In genomic region chr10:11515596-11516418, GRCh38 we compare ENCODE assay signal across 8 cellular contexts.
A peak's percentile ranks its signal among the peaks of the same experiment; 100 is the strongest.
DNase-seq lines count a peak whose midpoint lies in the region; ATAC-seq, FAIRE-seq and TF ChIP-seq lines count a peak whose summit lies in the region.

No MANE protein-coding gene starts in this region.

- no TSS peak for BruUV-seq in HepG2 (replicated peaks; lab: Mats Ljungman, UMichigan)

- H3K4me2 ChIP-seq in KMS-11 (peak overlapping the region; percentile 49), HepG2 (ENCODE audit: low read depth, low read length) (no peak overlapping the region)

- WGBS in HepG2 (ENCODE audit: low lambda C conversion rate) = 22% methylated on average over 5 of the region's 5 CpGs
- 5 to 15% (median 7%) methylated on average over 5 of the region's 5 CpGs for WGBS in stomach, 5 donors

- in situ Hi-C loops in HepG2 (cut with HindIII; ENCODE audit: extremely low pct_ligation_motif_present, low pct_unique_long_range_greater_than_20kb) = loop anchor here (5.0 to 25.0 kb wide), 4 partner anchors 91 to 471 kb away; no protein-coding TSS in a partner anchor

- H3K4me3 ChIP-seq in KMS-11 (IDR thresholded peaks at IDR 0.05; ENCODE audit: insufficient read depth, low read depth, low read length) (no peak overlapping the region), HepG2 (replicated peaks in 1 of 3; ENCODE audit: insufficient read depth in 1 of 3, low read depth in 2 of 3, low read length in 3 of 3) (no peak overlapping the region), stomach (no peak overlapping the region)

- H4K20me1 ChIP-seq in KMS-11 (ENCODE audit: insufficient read depth) (no peaks in the 10 kb centered on the region), HepG2 (ENCODE audit: insufficient read depth, low read length) (no peaks in the 10 kb centered on the region; the same call in 1 of the 2 replicates)

- peak; percentile 55 for DNase-seq in NCI-H82 (lab: John Stamatoyannopoulos, UW)
- no peak for DNase-seq in NCI-H82 treated with DMSO at 0.1 percent for 48 hours (lab: John Stamatoyannopoulos, UW; ENCODE audit: unreplicated experiment)
- peak; percentile 63 for DNase-seq in SW480 (ENCODE audit: low spot score)
- peak; percentile 73 for DNase-seq in cerebellar cortex (ENCODE audit: low spot score)
- peak; percentile 68 for DNase-seq in HepG2 (ENCODE audit: low spot score)
- DNase-seq in stomach = peak; percentile 56

- TF ChIP-seq EP300 in HepG2 (IDR thresholded peaks at IDR 0.05; ENCODE audit: low read depth in 2 of 2, low read length in 2 of 2) (no peak), HepG2 (CRISPR knock-in tag; IDR thresholded peaks at IDR 0.05; ENCODE audit: borderline replicate concordance) (no peak), stomach (IDR thresholded peaks at IDR 0.05) (no peak)

- CTCF ChIA-PET in HepG2 (lab: Yijun Ruan, JAX; ENCODE audit: low intra/inter-chr PET ratio, low total read pairs) = interaction anchor here (1.0 to 2.1 kb wide), 3 partner anchors 209 to 242 kb away, joined by 3 to 61 read pairs (median 21); no protein-coding TSS in a partner anchor

- TF ChIP-seq POLR2A in HepG2 (IDR thresholded peaks at IDR 0.05; ENCODE audit: insufficient read depth in 1 of 2, low read depth in 2 of 2, low read length in 2 of 2) (no peak), stomach (IDR thresholded peaks at IDR 0.05) (no peak)

- peaks cover 23% of the 10 kb centered on the region for H3K4me1 ChIP-seq in KMS-11 (ENCODE audit: low read depth, poor library complexity, severe bottlenecking)
- H3K4me1 ChIP-seq in HepG2 (ENCODE audit: insufficient read depth, low read length) = peaks cover 6% of the 10 kb centered on the region; the same call in 1 of the 2 replicates
- H3K4me1 ChIP-seq in stomach = peaks cover 0 to 15% (median 4%) of the 10 kb centered on the region in 4 donors

- POLR2A ChIA-PET in HepG2 (lab: Yijun Ruan, JAX) = interaction anchor here (1.3 kb wide), 1 partner anchor 242 kb away, joined by 3 read pairs; no protein-coding TSS in a partner anchor

- H2AFZ ChIP-seq in KMS-11 (ENCODE audit: low read depth) = no peak overlapping the region
- no peak overlapping the region for H2AFZ ChIP-seq in HepG2 (ENCODE audit: low read length)

- H3K27ac ChIP-seq in KMS-11 (no peak overlapping the region), HepG2 (ENCODE audit: extremely low read length, insufficient read depth, low read length) (no peak overlapping the region), stomach (no peak overlapping the region)

- no peaks in the 10 kb centered on the region for H3K36me3 ChIP-seq in KMS-11 (ENCODE audit: insufficient read depth)
- H3K36me3 ChIP-seq in HepG2 (replicated peaks in 1 of 2; ENCODE audit: control insufficient read depth in 1 of 2, insufficient read depth in 2 of 2, low read length in 2 of 2) = peaks cover 0 to 23% of the 10 kb centered on the region in 2 experiments; a peak in 3 of 5 replicates
- peaks cover 0 to 5% (median 0%) of the 10 kb centered on the region in 4 donors for H3K36me3 ChIP-seq in stomach

- ATAC-seq in GM21717 (IDR thresholded peaks at IDR 0.05; ENCODE audit: unreplicated experiment) (peak; percentile 3), HepG2 (peak; percentile 82)

- intact Hi-C loops in HepG2 (cut with micrococcal nuclease; ENCODE audit: unreplicated experiment) = loop anchor here (1.0 to 2.0 kb wide), 5 partner anchors 95 to 242 kb away; partner anchors contain the start of gene USP6NL
- intact Hi-C loops in stomach (cut with DNase I; ENCODE audit: low total_unique reads) = loop anchor here (5.0 kb wide), 1 partner anchor 206 kb away; no protein-coding TSS in a partner anchor

- FAIRE-seq in HepG2 (lab: Jason Lieb, UNC) = peak; percentile 77

- H3K9ac ChIP-seq in KMS-11 (no peak overlapping the region), HepG2 (ENCODE audit: insufficient read depth, low read depth, low read length) (no peak overlapping the region)

- peak; percentile 84 for TF ChIP-seq RAD21 in HepG2 (CRISPR knock-in tag; IDR thresholded peaks at IDR 0.05)

- TF ChIP-seq CTCF in KMS-11 (conservative IDR thresholded peaks at IDR 0.05; ENCODE audit: low read depth, low read length) (peak; percentile 91), HepG2 (CRISPR knock-in tag; IDR thresholded peaks at IDR 0.05) (peak; percentile 85), stomach (IDR thresholded peaks at IDR 0.05) (peak in 5 of 7 experiments; percentile 65 to 88 (median 74))

- no peaks in the 10 kb centered on the region; the same call in 1 of the 2 replicates for H3K27me3 ChIP-seq in KMS-11 (ENCODE audit: insufficient read depth, low read depth)
- no peaks in the 10 kb centered on the region for H3K27me3 ChIP-seq in HepG2 (ENCODE audit: control insufficient read depth in 1 of 2, insufficient read depth in 2 of 2, low read length in 2 of 2)
- no peaks in the 10 kb centered on the region for H3K27me3 ChIP-seq in stomach

- H3K9me3 ChIP-seq in HepG2 (ENCODE audit: low read length) (no peaks in the 10 kb centered on the region), stomach (no peaks in the 10 kb centered on the region)

- H3K79me2 ChIP-seq in KMS-11 (ENCODE audit: insufficient read depth, low read depth) = no peaks in the 10 kb centered on the region
- peaks cover 2% of the 10 kb centered on the region for H3K79me2 ChIP-seq in HepG2 (ENCODE audit: insufficient read depth, low read length)

TF ChIP-seq in HepG2, 621 proteins besides CTCF, POLR2A, EP300 and RAD21 (continues in another document):
- TF ChIP-seq TCF12 (IDR thresholded peaks at IDR 0.05) (no peak), TCF12 (CRISPR knock-in tag; IDR thresholded peaks at IDR 0.05) (no peak), THYN1 (CRISPR knock-in tag; IDR thresholded peaks at IDR 0.05; ENCODE audit: borderline replicate concordance, low read depth) (no peak), ZNF546 (CRISPR knock-in tag; conservative IDR thresholded peaks at IDR 0.05) (no peak), CBX5 (CRISPR knock-in tag; IDR thresholded peaks at IDR 0.05; ENCODE audit: borderline replicate concordance) (no peak), PRDM15 (CRISPR knock-in tag; IDR thresholded peaks at IDR 0.05) (no peak), IRX3 (CRISPR knock-in tag; IDR thresholded peaks at IDR 0.05; ENCODE audit: borderline replicate concordance, low read depth) (no peak), ZNF121 (CRISPR knock-in tag; IDR thresholded peaks at IDR 0.05) (no peak), GTF2F1 (IDR thresholded peaks at IDR 0.05; ENCODE audit: low read length) (no peak), ZZZ3 (CRISPR knock-in tag; IDR thresholded peaks at IDR 0.05; ENCODE audit: borderline replicate concordance) (no peak), SATB2 (CRISPR knock-in tag; IDR thresholded peaks at IDR 0.05) (no peak), ZNF557 (CRISPR knock-in tag; IDR thresholded peaks at IDR 0.05) (no peak), ZNF737 (CRISPR knock-in tag; IDR thresholded peaks at IDR 0.05; ENCODE audit: borderline replicate concordance) (no peak), ERF (CRISPR knock-in tag; IDR thresholded peaks at IDR 0.05) (no peak)
